11 cellular contexts compared by ENCODE assay signal in the genomic region with DNA sequence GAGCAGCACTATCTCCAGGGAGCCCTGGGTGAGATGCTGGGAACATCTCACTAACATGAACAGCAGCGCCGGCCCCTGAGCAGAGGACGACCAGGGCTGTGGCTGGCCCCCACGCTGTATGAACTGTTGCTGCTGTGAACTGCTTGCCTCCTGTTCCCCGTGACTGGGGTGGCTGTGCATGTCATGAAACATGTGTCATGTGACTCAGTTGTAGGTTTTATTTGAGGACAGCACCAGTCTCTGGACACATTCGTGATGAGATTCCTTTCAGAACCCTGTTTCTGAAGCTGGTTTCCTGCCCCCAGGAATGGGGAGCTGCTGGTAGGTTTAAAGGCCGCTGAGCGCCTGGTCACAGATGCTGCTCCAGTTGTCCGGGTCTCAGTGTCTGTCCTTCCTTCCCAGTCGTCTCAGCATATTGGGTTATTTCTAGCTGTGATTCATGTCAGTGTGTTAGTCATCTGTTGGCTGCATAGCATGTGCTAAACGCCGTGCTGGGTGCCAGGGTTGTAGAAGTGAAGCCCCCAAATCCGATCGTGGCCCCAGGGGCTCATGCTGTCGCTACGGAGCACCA.
DNase-seq lines count a peak whose midpoint lies in the region; TF ChIP-seq lines count a peak whose summit lies in the region.
"Had no signal": no experiment of that assay in that cellular context is flagged by ENCODE, and none has a peak within 500 bp of the region (broad histone marks: within the 10 kb centered on the region; RNA-seq: fewer than 3 reads in every experiment).

No MANE protein-coding gene starts in this region.

- peak overlapping the region in 2 of 10 experiments; percentile 48 to 62; a peak in 3 of 20 replicates for H3K4me3 ChIP-seq in BLaER1 treated with 17β-estradiol and CSF1 and Interleukin-3, amounts not matched to agents 10 nM and 100 nM
- H3K4me3 ChIP-seq in neutrophil (ENCODE audit: low read depth in 1 of 2, low read length in 1 of 2): no peak overlapping the region
- H3K4me3 ChIP-seq: uterus had no signal

- H3K27ac ChIP-seq in BLaER1 treated with 17β-estradiol and CSF1 and Interleukin-3, amounts not matched to agents 10 nM and 100 nM: peak overlapping the region; percentile 73 to 94 (median 82); a peak in 21 of 22 replicates
- peak overlapping the region; percentile 94 for H3K27ac ChIP-seq in neutrophil

- peak; percentile 19 for DNase-seq in MV-4-11 (lab: John Stamatoyannopoulos, UW)
- no peak for DNase-seq in endothelial cell (ENCODE audit: low spot score)
- DNase-seq in HK-2 (ENCODE audit: unreplicated experiment): no peak
- no peak for DNase-seq in stimulated activated CD4-positive, alpha-beta T cell treated with anti-CD3 and anti-CD28 coated beads, Interleukin-2, amount 100 ng/mL, for 24 hours
- no peak for DNase-seq in OCI-M2 (lab: John Stamatoyannopoulos, UW; ENCODE audit: unreplicated experiment)
- DNase-seq in NCI-H2081 treated with DMSO at 0.1 percent for 48 hours (lab: John Stamatoyannopoulos, UW): no peak
- DNase-seq: NCI-H2029 treated with DMSO at 0.1 percent for 48 hours, small intestine, uterus had no signal

- H3K4me3 Mint-ChIP-seq in endothelial cell (ENCODE audit: unreplicated experiment): no peak overlapping the region

- H4K20me1 ChIP-seq in BLaER1 treated with 17β-estradiol and CSF1 and Interleukin-3, amounts not matched to agents 10 nM and 100 nM: peaks cover 90 to 100% (median 100%) of the 10 kb centered on the region in 11 experiments

- H3K4me1 Mint-ChIP-seq in endothelial cell (ENCODE audit: unreplicated experiment): peaks cover 58% of the 10 kb centered on the region

- TF ChIP-seq CTCF in endothelial cell (IDR thresholded peaks at IDR 0.05; ENCODE audit: unreplicated experiment) (no peak), neutrophil (IDR thresholded peaks at IDR 0.05) (no peak)

- H3K9me3 ChIP-seq in BLaER1 treated with 17β-estradiol and CSF1 and Interleukin-3, amounts not matched to agents 10 nM and 100 nM (replicated peaks in 1 of 11): no peaks in the 10 kb centered on the region
- no peaks in the 10 kb centered on the region for H3K9me3 ChIP-seq in neutrophil
- H3K9me3 ChIP-seq: uterus had no signal

- H3K27ac Mint-ChIP-seq in endothelial cell (ENCODE audit: unreplicated experiment): peak overlapping the region; percentile 85

- H3K27me3 ChIP-seq in BLaER1 treated with 17β-estradiol and CSF1 and Interleukin-3, amounts not matched to agents 10 nM and 100 nM: no peaks in the 10 kb centered on the region
- H3K27me3 ChIP-seq in neutrophil: no peaks in the 10 kb centered on the region
- H3K27me3 ChIP-seq: uterus had no signal

- H3K9ac ChIP-seq in BLaER1 treated with 17β-estradiol and CSF1 and Interleukin-3, amounts not matched to agents 10 nM and 100 nM: peak overlapping the region; percentile 46 to 80 (median 74); a peak in 18 of 22 replicates

- peaks cover 21 to 55% (median 37%) of the 10 kb centered on the region in 11 experiments; a peak in 21 of 22 replicates for H3K36me3 ChIP-seq in BLaER1 treated with 17β-estradiol and CSF1 and Interleukin-3, amounts not matched to agents 10 nM and 100 nM
- H3K36me3 ChIP-seq in neutrophil: no peaks in the 10 kb centered on the region
- H3K36me3 ChIP-seq: uterus had no signal

- peak overlapping the region; percentile 77 to 99 (median 97) for H3K4me2 ChIP-seq in BLaER1 treated with 17β-estradiol and CSF1 and Interleukin-3, amounts not matched to agents 10 nM and 100 nM

- H3K27me3 Mint-ChIP-seq in endothelial cell (ENCODE audit: unreplicated experiment): peaks cover 26% of the 10 kb centered on the region

- H3K4me1 ChIP-seq in BLaER1 treated with 17β-estradiol and CSF1 and Interleukin-3, amounts not matched to agents 10 nM and 100 nM: peaks cover 98 to 100% (median 100%) of the 10 kb centered on the region in 10 experiments
- H3K4me1 ChIP-seq in neutrophil (ENCODE audit: control insufficient read depth in 1 of 2, insufficient read depth in 1 of 2, low read depth in 1 of 2, low read length in 1 of 2): peaks cover 92 to 99% of the 10 kb centered on the region in 2 experiments

- H3K36me3 Mint-ChIP-seq in endothelial cell (ENCODE audit: low read depth, unreplicated experiment): peaks cover 19% of the 10 kb centered on the region

- no peaks in the 10 kb centered on the region for H3K9me3 Mint-ChIP-seq in endothelial cell (ENCODE audit: unreplicated experiment)
